Comparison of ENCODE assay signal across 22 cellular contexts in the genomic region with DNA sequence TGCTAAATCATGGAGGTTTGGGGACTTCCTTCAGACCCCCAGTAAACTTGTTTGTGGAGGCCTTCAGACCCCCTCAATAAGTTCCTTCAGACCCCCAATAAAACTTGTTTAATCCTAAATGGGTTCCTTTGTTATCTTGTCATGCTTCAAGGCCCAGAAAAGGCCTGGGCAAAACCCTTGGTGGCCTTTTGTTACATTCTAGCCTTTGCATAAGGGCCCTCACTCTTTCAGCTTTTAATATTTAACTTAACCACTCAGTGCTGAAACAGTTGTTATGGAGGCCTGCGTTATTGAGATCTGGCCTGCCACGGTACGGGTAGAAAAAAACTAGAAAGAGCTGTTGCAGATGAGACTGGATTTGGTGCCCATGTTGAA. TPM values are rescaled to one million over a fixed set of nuclear protein-coding genes. Genes with fewer than 3 reads are reported as not detected.
DNase-seq lines count a peak whose midpoint lies in the region; ATAC-seq, FAIRE-seq and TF ChIP-seq lines count a peak whose summit lies in the region.
"Had no signal": no experiment of that assay in that cellular context is flagged by ENCODE, and none has a peak within 500 bp of the region (broad histone marks: within the 10 kb centered on the region; RNA-seq: fewer than 3 reads in every experiment).

No MANE protein-coding gene starts in this region.

- H3K4me3 ChIP-seq in cardiac muscle cell: no peak overlapping the region
- no peak overlapping the region for H3K4me3 ChIP-seq in heart right ventricle
- no peak overlapping the region for H3K4me3 ChIP-seq in K562
- no peak overlapping the region for H3K4me3 ChIP-seq in lower lobe of right lung
- H3K4me3 ChIP-seq: gastrocnemius medialis, PC-9, suprapubic skin had no signal

- in situ Hi-C loops in K562 (cut with MboI): no loop called here

- TF ChIP-seq EP300 in K562 (IDR thresholded peaks at IDR 0.05; ENCODE audit: low read length): no peak

- no peak for TF ChIP-seq RAD21 in K562 (CRISPR knock-in tag; conservative IDR thresholded peaks at IDR 0.05 in 1 of 2, IDR thresholded peaks at IDR 0.05 in 1 of 2)

- intact Hi-C loops in heart right ventricle (cut with DNase I): loop anchor here in 3 of 10 donors (5.0 to 10.0 kb wide), 3 partner anchors 35 to 855 kb away; no protein-coding TSS in a partner anchor
- intact Hi-C loops in K562 (cut with micrococcal nuclease): no loop called here
- intact Hi-C loops in lower lobe of right lung (cut with DNase I): no loop called here

- no peak overlapping the region for H2AFZ ChIP-seq in K562 (ENCODE audit: low read depth, low read length)
- H2AFZ ChIP-seq: PC-9 had no signal

- H3K27me3 ChIP-seq in cardiac muscle cell (no peaks in the 10 kb centered on the region), heart right ventricle (no peaks in the 10 kb centered on the region), K562 (ENCODE audit: control insufficient read depth in 2 of 2, insufficient read depth in 2 of 2, low read length in 2 of 2) (no peaks in the 10 kb centered on the region), lower lobe of right lung (ENCODE audit: low read depth) (no peaks in the 10 kb centered on the region)
- H3K27me3 ChIP-seq: gastrocnemius medialis, suprapubic skin had no signal

- H3K4me2 ChIP-seq in K562 (ENCODE audit: insufficient read depth, low read length): no peak overlapping the region
- H3K4me2 ChIP-seq: KMS-11, PC-9 had no signal

- no peaks in the 10 kb centered on the region for H3K4me1 ChIP-seq in cardiac muscle cell (ENCODE audit: low read depth)
- H3K4me1 ChIP-seq in heart right ventricle: peaks cover 0 to 31% (median 11%) of the 10 kb centered on the region in 9 donors
- H3K4me1 ChIP-seq in K562 (replicated peaks in 1 of 2; ENCODE audit: control insufficient read depth in 2 of 2, insufficient read depth in 2 of 2, low read length in 2 of 2): peaks cover 12 to 15% of the 10 kb centered on the region in 2 experiments; a peak in 4 of 5 replicates
- H3K4me1 ChIP-seq in lower lobe of right lung: peaks cover 23% of the 10 kb centered on the region

- TF ChIP-seq CTCF in cardiac muscle cell (IDR thresholded peaks at IDR 0.05; ENCODE audit: low read depth, low read length) (no peak), heart right ventricle (IDR thresholded peaks at IDR 0.05) (no peak), K562 (IDR thresholded peaks at IDR 0.05 in 2 of 3, conservative IDR thresholded peaks at IDR 0.05 in 1 of 3; ENCODE audit: insufficient read depth in 2 of 3, low read depth in 1 of 3, low read length in 3 of 3) (no peak), lower lobe of right lung (IDR thresholded peaks at IDR 0.05) (no peak)

- CTCF ChIA-PET in K562 (lab: Yijun Ruan, JAX; ENCODE audit: low intra/inter-chr PET ratio): no interaction called here

- BruUV-seq in K562 (replicated peaks; lab: Mats Ljungman, UMichigan): no TSS peak

- peak overlapping the region; percentile 30 for H3K27ac ChIP-seq in cardiac muscle cell
- H3K27ac ChIP-seq in heart right ventricle: no peak overlapping the region
- no peak overlapping the region for H3K27ac ChIP-seq in K562 (ENCODE audit: extremely low read depth, low read depth, low read length)
- peak overlapping the region; percentile 2 for H3K27ac ChIP-seq in lower lobe of right lung
- H3K27ac ChIP-seq in temporal lobe (ENCODE audit: low read depth, low read length): peak overlapping the region; percentile 91
- H3K27ac ChIP-seq: gastrocnemius medialis, KMS-11, PC-9 had no signal

- no peaks in the 10 kb centered on the region for H4K20me1 ChIP-seq in K562 (replicated peaks; ENCODE audit: control insufficient read depth, insufficient read depth, low read length)

- no peak for DNase-seq in cardiac muscle cell (ENCODE audit: low read depth in 1 of 2, low spot score in 1 of 2)
- DNase-seq in heart right ventricle: no peak
- DNase-seq in K562 (ENCODE audit: extremely low read depth in 1 of 4, low spot score in 3 of 4): no peak
- no peak for DNase-seq in lower lobe of right lung
- no peak for DNase-seq in T-helper 9 cell
- no peak for DNase-seq in NCI-H345 treated with DMSO at 0.1 percent for 48 hours (lab: John Stamatoyannopoulos, UW; ENCODE audit: unreplicated experiment)
- DNase-seq: activated CD8-positive, alpha-beta memory T cell treated with anti-CD3 and anti-CD28 coated beads, Interleukin-2, amount 50 U/mL, for 48 hours; activated effector memory CD4-positive, alpha-beta T cell treated with anti-CD3 and anti-CD28 coated beads, Interleukin-2, amount 50 U/mL, for 16 hours; C1 segment of cervical spinal cord; gastrocnemius medialis; GF-D8; H7; NCI-H2029 treated with DMSO at 0.1 percent for 48 hours; NCI-H345; PC-9; stimulated activated CD4-positive, alpha-beta T cell treated with anti-CD3 and anti-CD28 coated beads, Interleukin-15, amount 100 ng/mL, for 24 hours; T-helper 1 cell had no signal

- ATAC-seq in heart right ventricle: no peak
- ATAC-seq in K562: no peak
- no peak for ATAC-seq in lower lobe of right lung
- ATAC-seq in GM21423 (IDR thresholded peaks at IDR 0.05; ENCODE audit: unreplicated experiment): no peak
- ATAC-seq: esophagus mucosa, gastrocnemius medialis had no signal

- 91 to 93% methylated on average over 3 of the region's 3 CpGs for WGBS in heart right ventricle, 2 donors
- 83% methylated on average over 3 of the region's 3 CpGs for WGBS in K562 (ENCODE audit: insufficient coverage, low coverage, missing lambda C conversion rate)

- H3K36me3 ChIP-seq in cardiac muscle cell (peaks cover 25% of the 10 kb centered on the region), heart right ventricle (peaks cover 0 to 65% (median 11%) of the 10 kb centered on the region in 9 donors), K562 (ENCODE audit: control insufficient read depth, insufficient read depth, low read length) (peaks cover 40% of the 10 kb centered on the region; the same call in 2 of the 3 replicates), lower lobe of right lung (peaks cover 29% of the 10 kb centered on the region)

- no peak for TF ChIP-seq POLR2A in K562 (conservative IDR thresholded peaks at IDR 0.05)

- POLR2A ChIA-PET in K562 (lab: Yijun Ruan, JAX): interaction anchor here (0.6 to 1.1 kb wide), 4 partner anchors 23 to 1320 kb away, joined by 3 read pairs; no protein-coding TSS in a partner anchor

- H3K9me1 ChIP-seq in K562 (ENCODE audit: control insufficient read depth, insufficient read depth, low read length): no peaks in the 10 kb centered on the region

- no peak overlapping the region for H3K9ac ChIP-seq in K562 (ENCODE audit: insufficient read depth in 1 of 2, low read depth in 2 of 2, low read length in 2 of 2)
- H3K9ac ChIP-seq: KMS-11 had no signal

- FAIRE-seq in K562 (lab: Jason Lieb, UNC): no peak

- H3K79me2 ChIP-seq in K562 (ENCODE audit: control insufficient read depth, insufficient read depth, low read length): peaks cover 16% of the 10 kb centered on the region

- H3K9me3 ChIP-seq in cardiac muscle cell (ENCODE audit: low read depth) (no peaks in the 10 kb centered on the region), heart right ventricle (no peaks in the 10 kb centered on the region), K562 (replicated peaks; ENCODE audit: control insufficient read depth, insufficient read depth, low read depth, low read length) (no peaks in the 10 kb centered on the region), lower lobe of right lung (no peaks in the 10 kb centered on the region)
- H3K9me3 ChIP-seq: gastrocnemius medialis, suprapubic skin had no signal

RNA-seq across cellular contexts. Expression of a gene that starts 4.3 kb away (rescaled TPM):
- total RNA-seq in cardiac muscle cell: 132 and 155 TPM in 2 replicates
- 288 and 330 TPM in 2 replicates for polyA plus RNA-seq in cardiac muscle cell
- 100 to 1,000 TPM; 132 to 187 (median 148) TPM for total RNA-seq in heart right ventricle
- 100 to 1,000 TPM; 253 to 408 TPM for polyA plus RNA-seq in heart right ventricle
- total RNA-seq in K562 (2011; cell fraction: chromatin; rRNA removed; ENCODE audit: low replicate concordance): 29.4 and 46.8 TPM in 2 replicates
- total RNA-seq in K562 (2011; cell fraction: nucleolus; rRNA removed): 35.2 and 36.5 TPM in 2 replicates
- 46.4 and 65.1 TPM in 2 replicates for total RNA-seq in K562 (2011; cell fraction: nucleoplasm; rRNA removed)
- total RNA-seq in K562 (2014; rRNA removed): 101 and 142 TPM in 2 replicates
- 87.3 and 121 TPM in 2 replicates for total RNA-seq in K562 (2014; rRNA removed; fragmentation: Illumina TruSeq; extraction: Trizol)
- total RNA-seq in K562 (2015; rRNA removed; fragmentation: Illumina TruSeq; extraction: Trizol): 135 and 145 TPM in 2 replicates
- 85.4 and 90.1 TPM in 2 replicates for total RNA-seq in K562 (2021)
- 80.2 and 113 TPM in 2 replicates for polyA plus RNA-seq in K562 (2011; rRNA removed)
- polyA plus RNA-seq in K562 (2011; cell fraction: cytosol; rRNA removed): 151 and 166 TPM in 2 replicates
- polyA plus RNA-seq in K562 (2011; cell fraction: nucleus; rRNA removed): 83.7 and 95.9 TPM in 2 replicates
- polyA plus RNA-seq in K562 (2012): 237 and 280 TPM in 2 replicates
- polyA plus RNA-seq in K562 (2014; fragmentation: Illumina TruSeq; extraction: Trizol): 286 and 358 TPM in 2 replicates
- polyA plus RNA-seq in K562 (2014; fragmentation: Nextera tagmentation; extraction: Ambion mirVana): 100 to 1,000 TPM; 172 to 191 TPM
- polyA plus RNA-seq in K562 (2014; rRNA removed): 48.7 and 59.0 TPM in 2 replicates
- polyA minus RNA-seq in K562 (2011; rRNA and poly(A)+ RNA removed): 99.1 and 105 TPM in 2 replicates
- 62.2 and 65.4 TPM in 2 replicates for polyA minus RNA-seq in K562 (2011; cell fraction: cytosol; rRNA and poly(A)+ RNA removed)
- polyA minus RNA-seq in K562 (2011; cell fraction: nucleus; rRNA and poly(A)+ RNA removed): 17.4 and 27.9 TPM in 2 replicates
- 161 TPM for total RNA-seq in lower lobe of right lung
- total RNA-seq in temporal lobe: 28.0 TPM

RNA-seq across cellular contexts. Expression of a gene that starts 46.6 kb away (rescaled TPM):
- total RNA-seq in cardiac muscle cell: 24.3 and 38.7 TPM in 2 replicates
- 29.7 and 54.0 TPM in 2 replicates for polyA plus RNA-seq in cardiac muscle cell
- total RNA-seq in heart right ventricle: 100 to 1,000 TPM in 2 of 10 donors, 10 to 100 TPM in 8; 61.7 to 137 (median 74.6) TPM
- polyA plus RNA-seq in heart right ventricle: 100 to 1,000 TPM in 1 of 2 donors, 10 to 100 TPM in 1; 61.5 to 133 TPM
- not detected in 2 replicates for total RNA-seq in K562 (2011; cell fraction: chromatin; rRNA removed; ENCODE audit: low replicate concordance)
- total RNA-seq in K562 (2011; cell fraction: nucleolus; rRNA removed): not detected in 2 replicates
- total RNA-seq in K562 (2011; cell fraction: nucleoplasm; rRNA removed): not detected in 2 replicates
- 0.27 TPM in 1 of 2 replicates, not detected in the other for total RNA-seq in K562 (2014; rRNA removed)
- not detected in 2 replicates for total RNA-seq in K562 (2014; rRNA removed; fragmentation: Illumina TruSeq; extraction: Trizol)
- not detected in 2 replicates for total RNA-seq in K562 (2015; rRNA removed; fragmentation: Illumina TruSeq; extraction: Trizol)
- total RNA-seq in K562 (2021): 0.22 and 0.38 TPM in 2 replicates
- polyA plus RNA-seq in K562 (2011; rRNA removed): not detected in 2 replicates
- polyA plus RNA-seq in K562 (2011; cell fraction: cytosol; rRNA removed): not detected in 2 replicates
- not detected in 2 replicates for polyA plus RNA-seq in K562 (2011; cell fraction: nucleus; rRNA removed)
- 0.07 and 0.57 TPM in 2 replicates for polyA plus RNA-seq in K562 (2012)
- polyA plus RNA-seq in K562 (2014; fragmentation: Illumina TruSeq; extraction: Trizol): not detected in 2 replicates
- polyA plus RNA-seq in K562 (2014; fragmentation: Nextera tagmentation; extraction: Ambion mirVana): not detected
- 0.28 TPM in 1 of 2 replicates, not detected in the other for polyA plus RNA-seq in K562 (2014; rRNA removed)
- not detected in 2 replicates for polyA minus RNA-seq in K562 (2011; rRNA and poly(A)+ RNA removed)
- not detected in 2 replicates for polyA minus RNA-seq in K562 (2011; cell fraction: cytosol; rRNA and poly(A)+ RNA removed)
- not detected in 2 replicates for polyA minus RNA-seq in K562 (2011; cell fraction: nucleus; rRNA and poly(A)+ RNA removed)
- total RNA-seq in lower lobe of right lung: 51.6 TPM
- 49.2 TPM for total RNA-seq in temporal lobe
- total RNA-seq: PC-9 had no signal

Comparison
In these comparisons a context has a peak if more than half of its experiments do, and no peak if none do; other contexts are left out.
1. H3K27ac ChIP-seq: peak in cardiac muscle cell (single experiment), lower lobe of right lung (single experiment) and temporal lobe (single experiment); none in heart right ventricle (0 of 10) and K562 (single experiment).
2. RNA of a gene that starts 46.6 kb away (total RNA-seq): 61.7 to 137 TPM in heart right ventricle, 51.6 TPM in lower lobe of right lung (single experiment), 49.2 TPM in temporal lobe (single experiment) and 24.3 to 38.7 TPM in cardiac muscle cell; 0.22 to 0.38 TPM in K562; every median in the first group is over 10 times any median in the second.